In genomic region chr2:8455236-8456148, GRCh38 we compare ENCODE assay signal across 13 cellular contexts.
A peak's percentile ranks its signal among the peaks of the same experiment; 100 is the strongest.
DNase-seq lines count a peak whose midpoint lies in the region; ATAC-seq and TF ChIP-seq lines count a peak whose summit lies in the region.
"Had no signal": no experiment of that assay in that cellular context is flagged by ENCODE, and none has a peak within 500 bp of the region (broad histone marks: within the 10 kb centered on the region; RNA-seq: fewer than 3 reads in every experiment).

No MANE protein-coding gene starts in this region.

- peaks cover 21 to 47% (median 32%) of the 10 kb centered on the region in 4 donors for H3K4me1 Mint-ChIP-seq in CD4-positive, alpha-beta memory T cell
- peaks cover 43% of the 10 kb centered on the region for H3K4me1 Mint-ChIP-seq in activated CD4-positive, alpha-beta memory T cell treated with anti-CD3 and anti-CD28 coated beads for 36 hours (ENCODE audit: low read depth)

- H3K4me3 ChIP-seq in CD4-positive, alpha-beta memory T cell (ENCODE audit: low read length in 2 of 2) = peak overlapping the region; percentile 12 to 45
- H3K4me3 ChIP-seq in heart left ventricle (peak overlapping the region in 5 of 12 donors; percentile 2 to 40 (median 12)), neutrophil (ENCODE audit: low read depth in 1 of 2, low read length in 1 of 2) (peak overlapping the region in 1 of 2 experiments; percentile 64)
- H3K4me3 ChIP-seq: body of pancreas, pancreas, SJCRH30 had no signal

- peaks cover 0 to 4% of the 10 kb centered on the region in 2 donors for H3K36me3 Mint-ChIP-seq in CD4-positive, alpha-beta memory T cell
- no peaks in the 10 kb centered on the region for H3K36me3 Mint-ChIP-seq in activated CD4-positive, alpha-beta memory T cell treated with anti-CD3 and anti-CD28 coated beads for 36 hours

- peak overlapping the region; percentile 61 for H3K27ac ChIP-seq in CD4-positive, alpha-beta memory T cell (ENCODE audit: low read depth, low read length)
- H3K27ac ChIP-seq in heart left ventricle = peak overlapping the region in 6 of 12 donors; percentile 20 to 48 (median 30)
- peak overlapping the region; percentile 65 for H3K27ac ChIP-seq in neutrophil
- H3K27ac ChIP-seq: pancreas had no signal

- no peak for TF ChIP-seq POLR2A in heart left ventricle (IDR thresholded peaks at IDR 0.05)

- H3K36me3 ChIP-seq in CD4-positive, alpha-beta memory T cell (ENCODE audit: insufficient read depth, low read length) = no peaks in the 10 kb centered on the region
- H3K36me3 ChIP-seq in heart left ventricle (no peaks in the 10 kb centered on the region), neutrophil (no peaks in the 10 kb centered on the region)
- H3K36me3 ChIP-seq: pancreas, SJCRH30 had no signal

- WGBS in heart left ventricle, 4 donors = 78 to 81% (median 81%) methylated on average over 23 of the region's 23 CpGs

- H3K27ac Mint-ChIP-seq in CD4-positive, alpha-beta memory T cell = peak overlapping the region; percentile 94 to 98 (median 96)
- H3K27ac Mint-ChIP-seq in activated CD4-positive, alpha-beta memory T cell treated with anti-CD3 and anti-CD28 coated beads for 36 hours = peak overlapping the region; percentile 80

- H3K9me3 ChIP-seq in CD4-positive, alpha-beta memory T cell (ENCODE audit: control insufficient read depth in 1 of 2, low read length in 2 of 2) = no peaks in the 10 kb centered on the region
- H3K9me3 ChIP-seq in heart left ventricle (no peaks in the 10 kb centered on the region), neutrophil (no peaks in the 10 kb centered on the region)
- H3K9me3 ChIP-seq: pancreas, SJCRH30 had no signal

- intact Hi-C loops in CD4-positive, alpha-beta memory T cell (cut with micrococcal nuclease) = loop anchor here (1.0 to 2.0 kb wide), 2 partner anchors 22 to 225 kb away; no protein-coding TSS in a partner anchor
- intact Hi-C loops in activated CD4-positive, alpha-beta memory T cell treated with anti-CD3 and anti-CD28 coated beads for 36 hours (cut with micrococcal nuclease) = loop anchor here (1.0 to 2.0 kb wide), 2 partner anchors 20 to 59 kb away; no protein-coding TSS in a partner anchor
- intact Hi-C loops in heart left ventricle (cut with DNase I) = no loop called here

- H3K4me1 ChIP-seq in CD4-positive, alpha-beta memory T cell (ENCODE audit: insufficient read depth, low read length) = peaks cover 37% of the 10 kb centered on the region
- peaks cover 0 to 18% (median 2%) of the 10 kb centered on the region in 12 donors for H3K4me1 ChIP-seq in heart left ventricle
- peaks cover 24 to 31% of the 10 kb centered on the region in 2 experiments for H3K4me1 ChIP-seq in neutrophil (ENCODE audit: control insufficient read depth in 1 of 2, insufficient read depth in 1 of 2, low read depth in 1 of 2, low read length in 1 of 2)

- no peaks in the 10 kb centered on the region for H3K9me3 Mint-ChIP-seq in CD4-positive, alpha-beta memory T cell
- H3K9me3 Mint-ChIP-seq in activated CD4-positive, alpha-beta memory T cell treated with anti-CD3 and anti-CD28 coated beads for 36 hours = no peaks in the 10 kb centered on the region

- DNase-seq in CD4-positive, alpha-beta memory T cell = peak in 2 of 5 donors; percentile 24 to 58
- peak; percentile 34 for DNase-seq in activated CD4-positive, alpha-beta memory T cell treated with anti-CD3 and anti-CD28 coated beads for 36 hours
- DNase-seq in heart left ventricle (peak in 1 of 5 donors; percentile 44), cortex of kidney (lab: John Stamatoyannopoulos, UW) (no peak), SK-N-DZ (ENCODE audit: low spot score) (no peak), 8988T (no peak), GOT3 (lab: John Stamatoyannopoulos, UW) (no peak)
- DNase-seq: body of pancreas, NCI-H510A, pancreas had no signal

- TF ChIP-seq CTCF in heart left ventricle (IDR thresholded peaks at IDR 0.05) = no peak
- no peak for TF ChIP-seq CTCF in neutrophil (IDR thresholded peaks at IDR 0.05)

- no peaks in the 10 kb centered on the region for H3K27me3 ChIP-seq in CD4-positive, alpha-beta memory T cell (ENCODE audit: insufficient read depth, low read length)
- H3K27me3 ChIP-seq in heart left ventricle (peaks cover 0 to 31% (median 9%) of the 10 kb centered on the region in 9 donors), neutrophil (no peaks in the 10 kb centered on the region)
- H3K27me3 ChIP-seq: body of pancreas, pancreas had no signal

- POLR2A ChIA-PET in CD4-positive, alpha-beta memory T cell (lab: Charles Lee; ENCODE audit: partially characterized antibody) = interaction anchor here (1.0 to 4.5 kb wide), 9 partner anchors 11 to 227 kb away, joined by 3 to 21 read pairs (median 6); partner anchors contain the start of gene ID2
- POLR2A ChIA-PET in activated CD4-positive, alpha-beta memory T cell treated with anti-CD3 and anti-CD28 coated beads for 36 hours (lab: Charles Lee) = interaction anchor here (1.6 kb wide), 2 partner anchors 85 to 229 kb away, joined by 3 to 6 read pairs; no protein-coding TSS in a partner anchor

- CTCF ChIA-PET in CD4-positive, alpha-beta memory T cell (lab: Charles Lee; ENCODE audit: partially characterized antibody) = interaction anchor here (1.0 to 2.3 kb wide), 5 partner anchors 22 to 1028 kb away, joined by 3 to 8 read pairs (median 4); no protein-coding TSS in a partner anchor
- CTCF ChIA-PET in activated CD4-positive, alpha-beta memory T cell treated with anti-CD3 and anti-CD28 coated beads for 36 hours (lab: Charles Lee) = no interaction called here

- H3K4me3 Mint-ChIP-seq in CD4-positive, alpha-beta memory T cell = peak overlapping the region; percentile 82 to 95 (median 88)
- peak overlapping the region; percentile 68 for H3K4me3 Mint-ChIP-seq in activated CD4-positive, alpha-beta memory T cell treated with anti-CD3 and anti-CD28 coated beads for 36 hours

- no peaks in the 10 kb centered on the region for H3K27me3 Mint-ChIP-seq in CD4-positive, alpha-beta memory T cell
- H3K27me3 Mint-ChIP-seq in activated CD4-positive, alpha-beta memory T cell treated with anti-CD3 and anti-CD28 coated beads for 36 hours = no peaks in the 10 kb centered on the region

- peak; percentile 28 to 67 (median 56) for ATAC-seq in heart left ventricle
- ATAC-seq: body of pancreas, esophagus mucosa, pancreas had no signal

Comparison
In these comparisons a context has a peak if more than half of its experiments do, and no peak if none do; other contexts are left out.
1. intact Hi-C loops: an anchor here in CD4-positive, alpha-beta memory T cell (1.0 to 2.0 kb wide) and activated CD4-positive, alpha-beta memory T cell treated with anti-CD3 and anti-CD28 coated beads for 36 hours (1.0 to 2.0 kb wide); none called in heart left ventricle.